1 cellular context compared by ENCODE assay signal in genomic region chr5:58122993-58123392, GRCh38.
TF ChIP-seq lines count a peak whose summit lies in the region.

No MANE protein-coding gene starts in this region.

TF ChIP-seq in GM23338, 12 proteins besides CTCF, POLR2A, EP300 and RAD21 (continued from another document):
- TF ChIP-seq ZNF462 (CRISPR knock-in tag; IDR thresholded peaks at IDR 0.05): no peak
- no peak for TF ChIP-seq ETS1 (IDR thresholded peaks at IDR 0.05)
- no peak for TF ChIP-seq NANOG (IDR thresholded peaks at IDR 0.05; ENCODE audit: borderline replicate concordance)
- no peak for TF ChIP-seq POLR2AphosphoS5 (IDR thresholded peaks at IDR 0.05; ENCODE audit: low read depth)
- no peak for TF ChIP-seq ZNF331 (CRISPR knock-in tag; IDR thresholded peaks at IDR 0.05; ENCODE audit: low read depth)
- TF ChIP-seq CREB1 (CRISPR knock-in tag; IDR thresholded peaks at IDR 0.05; ENCODE audit: low read depth): no peak
- no peak for TF ChIP-seq EZH2 (IDR thresholded peaks at IDR 0.05; ENCODE audit: low read depth, unreplicated experiment)
- TF ChIP-seq JUNB (IDR thresholded peaks at IDR 0.05; ENCODE audit: unreplicated experiment): no peak
- TF ChIP-seq, protein P1, sequence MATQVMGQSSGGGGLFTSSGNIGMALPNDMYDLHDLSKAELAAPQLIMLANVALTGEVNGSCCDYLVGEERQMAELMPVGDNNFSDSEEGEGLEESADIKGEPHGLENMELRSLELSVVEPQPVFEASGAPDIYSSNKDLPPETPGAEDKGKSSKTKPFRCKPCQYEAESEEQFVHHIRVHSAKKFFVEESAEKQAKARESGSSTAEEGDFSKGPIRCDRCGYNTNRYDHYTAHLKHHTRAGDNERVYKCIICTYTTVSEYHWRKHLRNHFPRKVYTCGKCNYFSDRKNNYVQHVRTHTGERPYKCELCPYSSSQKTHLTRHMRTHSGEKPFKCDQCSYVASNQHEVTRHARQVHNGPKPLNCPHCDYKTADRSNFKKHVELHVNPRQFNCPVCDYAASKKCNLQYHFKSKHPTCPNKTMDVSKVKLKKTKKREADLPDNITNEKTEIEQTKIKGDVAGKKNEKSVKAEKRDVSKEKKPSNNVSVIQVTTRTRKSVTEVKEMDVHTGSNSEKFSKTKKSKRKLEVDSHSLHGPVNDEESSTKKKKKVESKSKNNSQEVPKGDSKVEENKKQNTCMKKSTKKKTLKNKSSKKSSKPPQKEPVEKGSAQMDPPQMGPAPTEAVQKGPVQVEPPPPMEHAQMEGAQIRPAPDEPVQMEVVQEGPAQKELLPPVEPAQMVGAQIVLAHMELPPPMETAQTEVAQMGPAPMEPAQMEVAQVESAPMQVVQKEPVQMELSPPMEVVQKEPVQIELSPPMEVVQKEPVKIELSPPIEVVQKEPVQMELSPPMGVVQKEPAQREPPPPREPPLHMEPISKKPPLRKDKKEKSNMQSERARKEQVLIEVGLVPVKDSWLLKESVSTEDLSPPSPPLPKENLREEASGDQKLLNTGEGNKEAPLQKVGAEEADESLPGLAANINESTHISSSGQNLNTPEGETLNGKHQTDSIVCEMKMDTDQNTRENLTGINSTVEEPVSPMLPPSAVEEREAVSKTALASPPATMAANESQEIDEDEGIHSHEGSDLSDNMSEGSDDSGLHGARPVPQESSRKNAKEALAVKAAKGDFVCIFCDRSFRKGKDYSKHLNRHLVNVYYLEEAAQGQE (IDR thresholded peaks at IDR 0.05; ENCODE audit: unreplicated experiment): no peak
